8 cellular contexts compared by ENCODE assay signal in the genomic region with DNA sequence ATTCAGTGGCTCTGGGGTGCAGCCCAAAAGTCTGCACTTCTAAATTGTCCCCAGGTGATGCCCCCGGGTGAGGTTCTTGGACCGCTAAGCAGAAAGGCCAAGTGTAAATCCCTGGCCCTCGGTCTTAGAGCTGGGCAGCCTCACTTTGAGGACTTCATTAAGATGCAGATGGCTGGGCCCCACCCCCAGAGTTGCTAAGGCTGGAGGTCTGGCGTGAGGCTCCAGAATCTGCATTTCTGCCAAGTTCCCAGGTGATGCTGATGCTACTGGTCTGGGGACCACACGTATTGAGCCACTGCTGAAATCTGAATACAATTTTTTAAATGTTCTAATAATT. TPM values are rescaled to one million over a fixed set of nuclear protein-coding genes. Genes with fewer than 3 reads are reported as not detected.
DNase-seq lines count a peak whose midpoint lies in the region; ATAC-seq and TF ChIP-seq lines count a peak whose summit lies in the region.

No MANE protein-coding gene starts in this region.

- no peak overlapping the region for H3K27ac ChIP-seq in lower lobe of right lung
- peak overlapping the region in 1 of 4 donors; percentile 82 for H3K27ac ChIP-seq in upper lobe of left lung

- WGBS in upper lobe of left lung, 2 donors: 24 to 33% methylated on average over 5 of the region's 5 CpGs

- no peaks in the 10 kb centered on the region for H3K36me3 ChIP-seq in lower lobe of right lung
- H3K36me3 ChIP-seq in upper lobe of left lung: no peaks in the 10 kb centered on the region

- in situ Hi-C loops in astrocyte of the cerebellum (cut with HindIII; ENCODE audit: low sequenced_read_pairs): no loop called here

- ATAC-seq in left cardiac atrium (no peak), Right ventricle myocardium superior (ENCODE audit: poor library complexity) (no peak), lower lobe of right lung (peak; percentile 6 to 34), upper lobe of left lung (ENCODE audit: low FRiP score in 2 of 2) (no peak), GM18858 (IDR thresholded peaks at IDR 0.05; ENCODE audit: unreplicated experiment) (no peak)
- no peak for ATAC-seq in activated CD4-positive, CD25-positive, alpha-beta regulatory T cell treated with anti-CD3 and anti-CD28 coated beads, Interleukin-2, amount 50 U/mL, for 24 hours

- intact Hi-C loops in left cardiac atrium (cut with DNase I): no loop called here
- intact Hi-C loops in Right ventricle myocardium superior (cut with DNase I): no loop called here
- intact Hi-C loops in lower lobe of right lung (cut with DNase I): no loop called here

- H3K4me1 ChIP-seq in lower lobe of right lung (peaks cover 21% of the 10 kb centered on the region), upper lobe of left lung (peaks cover 6 to 23% (median 19%) of the 10 kb centered on the region in 4 donors)

- TF ChIP-seq POLR2A in upper lobe of left lung (IDR thresholded peaks at IDR 0.05): no peak

- H3K4me3 ChIP-seq in astrocyte of the cerebellum (ENCODE audit: low read depth, low read length) (peak overlapping the region; percentile 71), lower lobe of right lung (peak overlapping the region; percentile 93), upper lobe of left lung (peak overlapping the region in 3 of 4 donors; percentile 89 to 96 (median 93))

- H3K9me3 ChIP-seq in lower lobe of right lung (no peaks in the 10 kb centered on the region), upper lobe of left lung (no peaks in the 10 kb centered on the region)

- TF ChIP-seq CTCF in astrocyte of the cerebellum (IDR thresholded peaks at IDR 0.05; ENCODE audit: low read depth, low read length, missing control alignments) (no peak), lower lobe of right lung (IDR thresholded peaks at IDR 0.05) (no peak), upper lobe of left lung (IDR thresholded peaks at IDR 0.05) (no peak)

- peak; percentile 22 for DNase-seq in left cardiac atrium
- no peak for DNase-seq in Right ventricle myocardium superior
- DNase-seq in astrocyte of the cerebellum (ENCODE audit: low read depth): no peak
- no peak for DNase-seq in lower lobe of right lung
- DNase-seq in upper lobe of left lung: no peak
- no peak for DNase-seq in SW 1271 (lab: John Stamatoyannopoulos, UW)

- TF ChIP-seq EP300 in upper lobe of left lung (IDR thresholded peaks at IDR 0.05): no peak

- no peaks in the 10 kb centered on the region for H3K27me3 ChIP-seq in lower lobe of right lung (ENCODE audit: low read depth)
- H3K27me3 ChIP-seq in upper lobe of left lung: no peaks in the 10 kb centered on the region

RNA-seq across cellular contexts. Expression of gene SLC23A2, which starts 0.7 kb away (rescaled TPM):
- total RNA-seq in left cardiac atrium (10 to 100 TPM; 10.8 to 12.8 TPM), Right ventricle myocardium superior (5.5 TPM), lower lobe of right lung (19.2 TPM), upper lobe of left lung (10 to 100 TPM; 13.1 to 26.2 (median 19.2) TPM)

Comparison
In these comparisons a context has a peak if more than half of its experiments do, and no peak if none do; other contexts are left out.
1. ATAC-seq: peak in lower lobe of right lung (2 of 2); none in left cardiac atrium (0 of 2), Right ventricle myocardium superior (single experiment), upper lobe of left lung (0 of 2), activated CD4-positive, CD25-positive, alpha-beta regulatory T cell treated with anti-CD3 and anti-CD28 coated beads, Interleukin-2, amount 50 U/mL, for 24 hours (0 of 2) and GM18858 (single experiment).
2. Peak in every context shown above with its lines, with median percentiles within 50 percentile points of each other: H3K4me3 ChIP-seq.